34 cellular contexts compared by ENCODE assay signal in genomic region chr1:176905648-176906047, GRCh38.
"Had no signal": no experiment of that assay in that cellular context is flagged by ENCODE, and none has a peak within 500 bp of the region (broad histone marks: within the 10 kb centered on the region; RNA-seq: fewer than 3 reads in every experiment).

No MANE protein-coding gene starts in this region.

- H3K36me3 ChIP-seq: ascending aorta, breast epithelium had no signal

- H3K27me3 ChIP-seq: ascending aorta, breast epithelium had no signal

- H3K36me3 Mint-ChIP-seq: activated CD4-positive, alpha-beta memory T cell treated with anti-CD3 and anti-CD28 coated beads for 36 hours; activated naive CD4-positive, alpha-beta T cell treated with anti-CD3 and anti-CD28 coated beads, Interleukin-2, amount 50 U/mL, for 72 hours; activated naive CD8-positive, alpha-beta T cell treated with anti-CD3 and anti-CD28 coated beads for 36 hours had no signal

- DNase-seq: activated B cell treated with CpG ODN at 0.5 μM for 24 hours; activated CD4-positive, alpha-beta memory T cell treated with anti-CD3 and anti-CD28 coated beads for 36 hours; activated CD4-positive, alpha-beta T cell treated with anti-CD3 and anti-CD28 coated beads for 4 hours; activated CD4-positive, alpha-beta T cell treated with anti-CD3 and anti-CD28 coated beads, Interleukin-2, amount 10 ng/mL, durations not matched to agents 24 days and 14 days; activated CD4-positive, alpha-beta T cell treated with anti-CD3 and anti-CD28 coated beads, Interleukin-2, amount 50 U/mL, for 1 hour; activated CD4-positive, alpha-beta T cell treated with anti-CD3 and anti-CD28 coated beads, Interleukin-2, amount 50 U/mL, for 4 hours; activated CD4-positive, CD25-positive, alpha-beta regulatory T cell treated with anti-CD3 and anti-CD28 coated beads, Interleukin-2, amount 50 U/mL, for 72 hours; activated CD8-positive, alpha-beta memory T cell treated with anti-CD3 and anti-CD28 coated beads, Interleukin-2, amount 50 U/mL, for 4 hours; activated CD8-positive, alpha-beta T cell treated with anti-CD3 and anti-CD28 coated beads for 36 hours; activated effector memory CD4-positive, alpha-beta T cell treated with anti-CD3 and anti-CD28 coated beads, Interleukin-2, amount 50 U/mL, for 16 hours; activated gamma-delta T cell treated with Interleukin-2 at 50 U/mL for 16 hours; activated naive CD4-positive, alpha-beta T cell; activated naive CD4-positive, alpha-beta T cell treated with anti-CD3 and anti-CD28 coated beads for 36 hours; activated naive CD4-positive, alpha-beta T cell treated with anti-CD3 and anti-CD28 coated beads, Interleukin-2, amount 50 U/mL, for 16 hours; activated naive CD8-positive, alpha-beta T cell treated with anti-CD3 and anti-CD28 coated beads for 36 hours; activated T-cell treated with anti-CD3 and anti-CD28 coated beads for 4 hours; activated T-cell treated with anti-CD3 and anti-CD28 coated beads, Interleukin-2, amount 50 U/mL, for 1 hour; activated T-cell treated with anti-CD3 and anti-CD28 coated beads, Interleukin-2, amount 50 U/mL, for 4 hours; activated T-cell treated with anti-CD3 and anti-CD28 coated beads, Interleukin-2, amount 50 U/mL, for 72 hours; amygdala; anterior cingulate cortex; central memory CD4-positive, alpha-beta T cell; T-helper 1 cell; T-helper 2 cell; T-helper 9 cell had no signal

- H3K4me3 ChIP-seq: ascending aorta, breast epithelium had no signal

- H3K9me3 ChIP-seq: ascending aorta, breast epithelium had no signal

- H3K4me3 Mint-ChIP-seq: activated B cell treated with CpG ODN at 0.5 μM for 24 hours; activated CD4-positive, alpha-beta memory T cell treated with anti-CD3 and anti-CD28 coated beads for 36 hours; activated CD4-positive, alpha-beta T cell treated with anti-CD3 and anti-CD28 coated beads, Interleukin-2, amount 10 ng/mL, durations not matched to agents 24 days and 14 days; activated CD8-positive, alpha-beta T cell treated with anti-CD3 and anti-CD28 coated beads for 36 hours; activated naive CD4-positive, alpha-beta T cell treated with anti-CD3 and anti-CD28 coated beads for 36 hours; activated naive CD8-positive, alpha-beta T cell treated with anti-CD3 and anti-CD28 coated beads for 36 hours; activated T-cell treated with anti-CD3 and anti-CD28 coated beads, Interleukin-2, amount 50 U/mL, for 4 hours; activated T-cell treated with anti-CD3 and anti-CD28 coated beads, Interleukin-2, amount 50 U/mL, for 72 hours; activated T-helper 1 cell treated with anti-CD3 and anti-CD28 coated beads, Interleukin-12 subunit alpha, Interleukin-12 subunit beta, Interleukin-2, Interleukin-4 antibody, amounts not matched to agents 30 ng/mL and 10 ng/mL and 1 ng/mL, durations not matched to agents 14 hours and 24 hours and 36 hours; activated T-helper 17 cell treated with anti-CD3 and anti-CD28 coated beads, Interleukin-2, amount 50 U/mL, for 72 hours; brain; T-helper 1 cell treated with Interleukin-12 subunit alpha and Interleukin-12 subunit beta and Interleukin-4 antibody, amounts not matched to agents 30 μg/mL and 1 μg/mL, for 36 hours; T-helper 2 cell treated with Interferon-gamma antibody and Interleukin-4, amounts not matched to agents 5 μg/mL and 100 μg/mL, for 36 hours had no signal

- H3K9me3 Mint-ChIP-seq: activated B cell treated with CpG ODN at 0.5 μM for 24 hours; activated CD4-positive, alpha-beta memory T cell treated with anti-CD3 and anti-CD28 coated beads for 36 hours; activated CD4-positive, alpha-beta T cell treated with anti-CD3 and anti-CD28 coated beads, Interleukin-2, amount 10 ng/mL, durations not matched to agents 24 days and 14 days; activated CD8-positive, alpha-beta T cell treated with anti-CD3 and anti-CD28 coated beads for 36 hours; activated naive CD8-positive, alpha-beta T cell treated with anti-CD3 and anti-CD28 coated beads for 36 hours; activated T-helper 1 cell treated with anti-CD3 and anti-CD28 coated beads, Interleukin-12 subunit alpha, Interleukin-12 subunit beta, Interleukin-2, Interleukin-4 antibody, amounts not matched to agents 30 ng/mL and 10 ng/mL and 1 ng/mL, durations not matched to agents 14 hours and 24 hours and 36 hours; activated T-helper 17 cell treated with anti-CD3 and anti-CD28 coated beads, Interleukin-2, amount 50 U/mL, for 72 hours; T-helper 1 cell treated with Interleukin-12 subunit alpha and Interleukin-12 subunit beta and Interleukin-4 antibody, amounts not matched to agents 30 μg/mL and 1 μg/mL, for 36 hours; T-helper 2 cell treated with Interferon-gamma antibody and Interleukin-4, amounts not matched to agents 5 μg/mL and 100 μg/mL, for 36 hours had no signal

- H3K27ac Mint-ChIP-seq: activated B cell treated with CpG ODN at 0.5 μM for 24 hours; activated CD4-positive, alpha-beta memory T cell treated with anti-CD3 and anti-CD28 coated beads for 36 hours; activated CD4-positive, alpha-beta T cell treated with anti-CD3 and anti-CD28 coated beads, Interleukin-2, amount 10 ng/mL, durations not matched to agents 24 days and 14 days; activated CD8-positive, alpha-beta T cell treated with anti-CD3 and anti-CD28 coated beads for 36 hours; activated naive CD4-positive, alpha-beta T cell treated with anti-CD3 and anti-CD28 coated beads for 36 hours; activated naive CD4-positive, alpha-beta T cell treated with anti-CD3 and anti-CD28 coated beads, Interleukin-2, amount 50 U/mL, for 72 hours; activated naive CD8-positive, alpha-beta T cell treated with anti-CD3 and anti-CD28 coated beads for 36 hours; activated T-cell treated with anti-CD3 and anti-CD28 coated beads, Interleukin-2, amount 50 U/mL, for 72 hours; activated T-helper 1 cell treated with anti-CD3 and anti-CD28 coated beads, Interleukin-12 subunit alpha, Interleukin-12 subunit beta, Interleukin-2, Interleukin-4 antibody, amounts not matched to agents 30 ng/mL and 10 ng/mL and 1 ng/mL, durations not matched to agents 14 hours and 24 hours and 36 hours; activated T-helper 17 cell treated with anti-CD3 and anti-CD28 coated beads, Interleukin-2, amount 50 U/mL, for 72 hours; T-helper 1 cell treated with Interleukin-12 subunit alpha and Interleukin-12 subunit beta and Interleukin-4 antibody, amounts not matched to agents 30 μg/mL and 1 μg/mL, for 36 hours; T-helper 2 cell treated with Interferon-gamma antibody and Interleukin-4, amounts not matched to agents 5 μg/mL and 100 μg/mL, for 36 hours had no signal

- H3K27me3 Mint-ChIP-seq: activated CD4-positive, alpha-beta T cell treated with anti-CD3 and anti-CD28 coated beads, Interleukin-2, amount 10 ng/mL, durations not matched to agents 24 days and 14 days; activated CD8-positive, alpha-beta T cell treated with anti-CD3 and anti-CD28 coated beads for 36 hours; brain had no signal

- ATAC-seq: activated CD8-positive, alpha-beta T cell treated with anti-CD3 and anti-CD28 coated beads for 36 hours; activated naive CD4-positive, alpha-beta T cell treated with anti-CD3 and anti-CD28 coated beads, Interleukin-2, amount 50 U/mL, for 72 hours; activated T-cell treated with anti-CD3 and anti-CD28 coated beads, Interleukin-2, amount 50 U/mL, for 4 hours; activated T-cell treated with anti-CD3 and anti-CD28 coated beads, Interleukin-2, amount 50 U/mL, for 72 hours; activated T-helper 17 cell treated with anti-CD3 and anti-CD28 coated beads, Interleukin-2, amount 50 U/mL, for 72 hours had no signal

- H3K27ac ChIP-seq: ascending aorta, breast epithelium, VCaP had no signal

- H3K4me1 ChIP-seq: ascending aorta, breast epithelium had no signal

- H3K4me1 Mint-ChIP-seq: activated B cell treated with CpG ODN at 0.5 μM for 24 hours; activated CD4-positive, alpha-beta T cell treated with anti-CD3 and anti-CD28 coated beads, Interleukin-2, amount 10 ng/mL, durations not matched to agents 24 days and 14 days; activated naive CD8-positive, alpha-beta T cell treated with anti-CD3 and anti-CD28 coated beads for 36 hours; activated T-helper 17 cell treated with anti-CD3 and anti-CD28 coated beads, Interleukin-2, amount 50 U/mL, for 72 hours had no signal
